28 cellular contexts compared by ENCODE assay signal in the genomic region with DNA sequence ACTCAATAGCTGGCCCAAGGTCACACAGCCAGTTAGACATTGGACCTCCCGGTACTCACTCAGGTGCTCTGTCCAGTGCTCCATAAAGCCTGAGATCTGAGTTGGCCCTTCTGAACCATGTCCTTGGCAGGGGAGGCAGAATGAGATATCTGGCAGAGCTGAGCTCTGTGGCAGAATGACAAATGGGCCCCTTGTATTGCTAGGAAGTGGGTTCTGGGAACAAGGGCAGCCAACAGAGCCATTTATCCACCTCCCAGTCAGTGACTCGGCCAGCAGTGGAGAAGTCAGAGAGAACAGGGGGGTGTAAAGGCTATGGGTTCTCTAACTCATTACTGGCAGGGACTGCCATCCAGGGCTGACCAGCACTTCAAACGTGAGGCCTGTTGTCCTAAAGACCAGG.
"Had no signal": no experiment of that assay in that cellular context is flagged by ENCODE, and none has a peak within 500 bp of the region (broad histone marks: within the 10 kb centered on the region; RNA-seq: fewer than 3 reads in every experiment).

No MANE protein-coding gene starts in this region.

- H3K79me2 ChIP-seq: parathyroid adenoma had no signal

- H3K9me3 Mint-ChIP-seq: natural killer cell treated with Interleukin-12 subunit alpha and Interleukin-12 subunit beta and Interleukin-15 and Interleukin-18, amount 100 ng/mL, for 72 hours; stimulated activated memory B cell treated with anti-CD40 and anti-IgM and Interleukin-4, amounts not matched to agents 10 μg/mL and 1 μg/mL and 100 μg/mL, for 72 hours; stimulated activated naive CD8-positive, alpha-beta T cell treated with anti-CD3 and anti-CD28 coated beads, Interleukin-15, Interleukin-2, amounts not matched to agents 100 ng/mL and 50 ng/mL, for 24 hours had no signal

- FAIRE-seq: kidney had no signal

- H3K4me3 ChIP-seq: gastroesophageal sphincter, heart right ventricle, lung, mucosa of descending colon, prostate gland, sigmoid colon, thoracic aorta, tibial nerve, upper lobe of right lung, uterus had no signal

- H3K36me3 Mint-ChIP-seq: mesothelial cell of epicardium; naive B cell; natural killer cell treated with Interleukin-12 subunit alpha and Interleukin-12 subunit beta and Interleukin-15 and Interleukin-18, amount 100 ng/mL, for 72 hours; stimulated activated memory B cell treated with anti-CD40 and anti-IgM and Interleukin-4, amounts not matched to agents 10 μg/mL and 1 μg/mL and 100 μg/mL, for 72 hours had no signal

- H3K9me3 ChIP-seq: mucosa of descending colon, prostate gland, uterus had no signal

- DNase-seq: cerebellar nuclear complex; cortex of kidney; effector CD4-positive, alpha-beta T cell; foreskin fibroblast; glutamatergic neuron; heart right ventricle; kidney; mesenchymal stem cell; mucosa of descending colon; naive B cell; right cardiac atrium; sigmoid colon; stimulated activated CD4-positive, alpha-beta T cell treated with anti-CD3 and anti-CD28 coated beads, Interleukin-2, amount 100 ng/mL, for 24 hours; stimulated activated CD4-positive, alpha-beta T cell treated with anti-CD3 and anti-CD28 coated beads, Interleukin-4, amount 100 ng/mL, for 24 hours; upper lobe of right lung; uterus had no signal

- H3K9ac ChIP-seq: parathyroid adenoma had no signal

- H2AFZ ChIP-seq: parathyroid adenoma had no signal

- H3K27ac Mint-ChIP-seq: mesothelial cell of epicardium; naive B cell; natural killer cell treated with Interleukin-12 subunit alpha and Interleukin-12 subunit beta and Interleukin-15 and Interleukin-18, amount 100 ng/mL, for 72 hours; stimulated activated memory B cell treated with anti-CD40 and anti-IgM and Interleukin-4, amounts not matched to agents 10 μg/mL and 1 μg/mL and 100 μg/mL, for 72 hours; stimulated activated naive CD8-positive, alpha-beta T cell treated with anti-CD3 and anti-CD28 coated beads, Interleukin-15, Interleukin-2, amounts not matched to agents 100 ng/mL and 50 ng/mL, for 24 hours had no signal

- H3K4me1 ChIP-seq: gastroesophageal sphincter, heart right ventricle, parathyroid adenoma, prostate gland, sigmoid colon, tibial nerve, upper lobe of right lung, uterus had no signal

- H3K27me3 ChIP-seq: tibial nerve, uterus had no signal

- H3K4me1 Mint-ChIP-seq: mesothelial cell of epicardium; naive B cell; stimulated activated memory B cell treated with anti-CD40 and anti-IgM and Interleukin-4, amounts not matched to agents 10 μg/mL and 1 μg/mL and 100 μg/mL, for 72 hours had no signal

- H3K36me3 ChIP-seq: gastroesophageal sphincter, heart right ventricle, prostate gland, sigmoid colon, thoracic aorta, tibial nerve, upper lobe of right lung, uterus had no signal

- H3K4me3 Mint-ChIP-seq: mesothelial cell of epicardium; naive B cell; natural killer cell treated with Interleukin-12 subunit alpha and Interleukin-12 subunit beta and Interleukin-15 and Interleukin-18, amount 100 ng/mL, for 72 hours; neural crest cell; stimulated activated memory B cell treated with anti-CD40 and anti-IgM and Interleukin-4, amounts not matched to agents 10 μg/mL and 1 μg/mL and 100 μg/mL, for 72 hours; stimulated activated naive CD8-positive, alpha-beta T cell treated with anti-CD3 and anti-CD28 coated beads, Interleukin-15, Interleukin-2, amounts not matched to agents 100 ng/mL and 50 ng/mL, for 24 hours had no signal

- H3K27ac ChIP-seq: epithelial cell of prostate, gastroesophageal sphincter, heart right ventricle, parathyroid adenoma, prostate gland, sigmoid colon, thoracic aorta, tibial nerve, upper lobe of right lung, uterus had no signal
